In the genomic region with DNA sequence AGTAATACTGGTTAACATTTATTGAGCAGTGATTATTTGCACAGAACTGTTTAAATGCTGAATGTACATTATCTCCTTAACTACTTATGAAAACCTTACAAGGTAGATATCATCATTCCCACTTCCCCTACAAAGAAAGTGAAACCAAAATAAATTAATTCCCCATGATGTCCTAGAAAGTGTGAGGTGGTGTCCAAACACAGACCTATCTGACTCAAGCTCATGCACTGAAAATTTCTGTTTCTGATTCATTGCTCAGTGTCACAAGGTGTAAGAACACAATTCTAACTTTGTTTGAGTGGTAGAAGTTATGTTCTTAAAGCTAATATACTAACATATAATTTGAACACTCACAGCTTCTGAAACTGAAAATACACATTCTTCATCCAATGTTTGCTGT, we compare ENCODE assay signal across 1 cellular context.
A peak's percentile ranks its signal among the peaks of the same experiment; 100 is the strongest.
TF ChIP-seq lines count a peak whose summit lies in the region.

No MANE protein-coding gene starts in this region.

TF ChIP-seq in GM12878, 131 proteins besides CTCF, POLR2A, EP300 and RAD21 (continued from another document and continues in another):
- TF ChIP-seq, protein P1, sequence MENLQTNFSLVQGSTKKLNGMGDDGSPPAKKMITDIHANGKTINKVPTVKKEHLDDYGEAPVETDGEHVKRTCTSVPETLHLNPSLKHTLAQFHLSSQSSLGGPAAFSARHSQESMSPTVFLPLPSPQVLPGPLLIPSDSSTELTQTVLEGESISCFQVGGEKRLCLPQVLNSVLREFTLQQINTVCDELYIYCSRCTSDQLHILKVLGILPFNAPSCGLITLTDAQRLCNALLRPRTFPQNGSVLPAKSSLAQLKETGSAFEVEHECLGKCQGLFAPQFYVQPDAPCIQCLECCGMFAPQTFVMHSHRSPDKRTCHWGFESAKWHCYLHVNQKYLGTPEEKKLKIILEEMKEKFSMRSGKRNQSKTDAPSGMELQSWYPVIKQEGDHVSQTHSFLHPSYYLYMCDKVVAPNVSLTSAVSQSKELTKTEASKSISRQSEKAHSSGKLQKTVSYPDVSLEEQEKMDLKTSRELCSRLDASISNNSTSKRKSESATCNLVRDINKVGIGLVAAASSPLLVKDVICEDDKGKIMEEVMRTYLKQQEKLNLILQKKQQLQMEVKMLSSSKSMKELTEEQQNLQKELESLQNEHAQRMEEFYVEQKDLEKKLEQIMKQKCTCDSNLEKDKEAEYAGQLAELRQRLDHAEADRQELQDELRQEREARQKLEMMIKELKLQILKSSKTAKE (IDR thresholded peaks at IDR 0.05; ENCODE audit: low read depth, poor library complexity, severe bottlenecking): peak; percentile 31
- TF ChIP-seq HCFC1 (IDR thresholded peaks at IDR 0.05; ENCODE audit: low read length) (no peak), RELA (IDR thresholded peaks at IDR 0.05; ENCODE audit: borderline replicate concordance, partially characterized antibody) (no peak), GABPA (IDR thresholded peaks at IDR 0.05; ENCODE audit: low read depth) (no peak), CBFB (IDR thresholded peaks at IDR 0.05; ENCODE audit: low read depth) (no peak), CBX5 (IDR thresholded peaks at IDR 0.05; ENCODE audit: low read depth) (no peak), ZSCAN29 (IDR thresholded peaks at IDR 0.05) (no peak), NFIC (IDR thresholded peaks at IDR 0.05; ENCODE audit: low read depth, low read length) (peak; percentile 34; the same call in 1 of the 2 replicates), SMC3 (IDR thresholded peaks at IDR 0.05; ENCODE audit: borderline replicate concordance, low read length) (no peak), SRF (IDR thresholded peaks at IDR 0.05; ENCODE audit: low read depth in 2 of 2, low read length in 2 of 2) (no peak), MAX (IDR thresholded peaks at IDR 0.05; ENCODE audit: low read depth, low read length) (no peak), SIX5 (IDR thresholded peaks at IDR 0.05; ENCODE audit: low read depth, low read length, severe bottlenecking) (no peak), RAD51 (IDR thresholded peaks at IDR 0.05) (no peak), NR2C2 (IDR thresholded peaks at IDR 0.05; ENCODE audit: borderline replicate concordance, control insufficient read depth, insufficient read length, low read depth) (no peak), EZH2 (IDR thresholded peaks at IDR 0.05; ENCODE audit: borderline replicate concordance, control insufficient read depth, low read depth, low read length) (no peak), ZNF274 (IDR thresholded peaks at IDR 0.05; ENCODE audit: insufficient read depth, insufficient read length) (no peak), CREM (IDR thresholded peaks at IDR 0.05; ENCODE audit: low read depth) (peak; percentile 22; the same call in 1 of the 2 replicates), SMAD1 (IDR thresholded peaks at IDR 0.05; ENCODE audit: low read depth, partially characterized antibody) (peak; percentile 33), JUNB (IDR thresholded peaks at IDR 0.05) (peak; percentile 36; the same call in 1 of the 2 replicates), SREBF1 (IDR thresholded peaks at IDR 0.05; ENCODE audit: low read length) (no peak), ZZZ3 (IDR thresholded peaks at IDR 0.05; ENCODE audit: control insufficient read depth, insufficient read length, low read depth) (no peak), MEF2A (IDR thresholded peaks at IDR 0.05; ENCODE audit: insufficient read depth, low read depth, low read length) (no peak), MLLT1 (IDR thresholded peaks at IDR 0.05) (0 out of 2 replicates have a peak, but pooled peaks have one; percentile 8), ZBTB11 (CRISPR knock-in tag; IDR thresholded peaks at IDR 0.05) (no peak), EED (IDR thresholded peaks at IDR 0.05; ENCODE audit: low read depth) (peak; percentile 69), FOXM1 (IDR thresholded peaks at IDR 0.05; ENCODE audit: low read depth, low read length) (no peak), ZBTB4 (CRISPR knock-in tag; IDR thresholded peaks at IDR 0.05) (no peak), ESRRA (IDR thresholded peaks at IDR 0.05; ENCODE audit: low read length) (no peak), POLR2AphosphoS5 (IDR thresholded peaks at IDR 0.05; ENCODE audit: low read length) (no peak), SREBF2 (IDR thresholded peaks at IDR 0.05; ENCODE audit: low read length) (no peak), HDAC2 (IDR thresholded peaks at IDR 0.05) (no peak), RFX5 (IDR thresholded peaks at IDR 0.05; ENCODE audit: low read depth, low read length) (no peak)
- TF ChIP-seq, protein P2, sequence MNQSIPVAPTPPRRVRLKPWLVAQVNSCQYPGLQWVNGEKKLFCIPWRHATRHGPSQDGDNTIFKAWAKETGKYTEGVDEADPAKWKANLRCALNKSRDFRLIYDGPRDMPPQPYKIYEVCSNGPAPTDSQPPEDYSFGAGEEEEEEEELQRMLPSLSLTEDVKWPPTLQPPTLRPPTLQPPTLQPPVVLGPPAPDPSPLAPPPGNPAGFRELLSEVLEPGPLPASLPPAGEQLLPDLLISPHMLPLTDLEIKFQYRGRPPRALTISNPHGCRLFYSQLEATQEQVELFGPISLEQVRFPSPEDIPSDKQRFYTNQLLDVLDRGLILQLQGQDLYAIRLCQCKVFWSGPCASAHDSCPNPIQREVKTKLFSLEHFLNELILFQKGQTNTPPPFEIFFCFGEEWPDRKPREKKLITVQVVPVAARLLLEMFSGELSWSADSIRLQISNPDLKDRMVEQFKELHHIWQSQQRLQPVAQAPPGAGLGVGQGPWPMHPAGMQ (IDR thresholded peaks at IDR 0.05; ENCODE audit: borderline replicate concordance): no peak
- TF ChIP-seq, protein P3, sequence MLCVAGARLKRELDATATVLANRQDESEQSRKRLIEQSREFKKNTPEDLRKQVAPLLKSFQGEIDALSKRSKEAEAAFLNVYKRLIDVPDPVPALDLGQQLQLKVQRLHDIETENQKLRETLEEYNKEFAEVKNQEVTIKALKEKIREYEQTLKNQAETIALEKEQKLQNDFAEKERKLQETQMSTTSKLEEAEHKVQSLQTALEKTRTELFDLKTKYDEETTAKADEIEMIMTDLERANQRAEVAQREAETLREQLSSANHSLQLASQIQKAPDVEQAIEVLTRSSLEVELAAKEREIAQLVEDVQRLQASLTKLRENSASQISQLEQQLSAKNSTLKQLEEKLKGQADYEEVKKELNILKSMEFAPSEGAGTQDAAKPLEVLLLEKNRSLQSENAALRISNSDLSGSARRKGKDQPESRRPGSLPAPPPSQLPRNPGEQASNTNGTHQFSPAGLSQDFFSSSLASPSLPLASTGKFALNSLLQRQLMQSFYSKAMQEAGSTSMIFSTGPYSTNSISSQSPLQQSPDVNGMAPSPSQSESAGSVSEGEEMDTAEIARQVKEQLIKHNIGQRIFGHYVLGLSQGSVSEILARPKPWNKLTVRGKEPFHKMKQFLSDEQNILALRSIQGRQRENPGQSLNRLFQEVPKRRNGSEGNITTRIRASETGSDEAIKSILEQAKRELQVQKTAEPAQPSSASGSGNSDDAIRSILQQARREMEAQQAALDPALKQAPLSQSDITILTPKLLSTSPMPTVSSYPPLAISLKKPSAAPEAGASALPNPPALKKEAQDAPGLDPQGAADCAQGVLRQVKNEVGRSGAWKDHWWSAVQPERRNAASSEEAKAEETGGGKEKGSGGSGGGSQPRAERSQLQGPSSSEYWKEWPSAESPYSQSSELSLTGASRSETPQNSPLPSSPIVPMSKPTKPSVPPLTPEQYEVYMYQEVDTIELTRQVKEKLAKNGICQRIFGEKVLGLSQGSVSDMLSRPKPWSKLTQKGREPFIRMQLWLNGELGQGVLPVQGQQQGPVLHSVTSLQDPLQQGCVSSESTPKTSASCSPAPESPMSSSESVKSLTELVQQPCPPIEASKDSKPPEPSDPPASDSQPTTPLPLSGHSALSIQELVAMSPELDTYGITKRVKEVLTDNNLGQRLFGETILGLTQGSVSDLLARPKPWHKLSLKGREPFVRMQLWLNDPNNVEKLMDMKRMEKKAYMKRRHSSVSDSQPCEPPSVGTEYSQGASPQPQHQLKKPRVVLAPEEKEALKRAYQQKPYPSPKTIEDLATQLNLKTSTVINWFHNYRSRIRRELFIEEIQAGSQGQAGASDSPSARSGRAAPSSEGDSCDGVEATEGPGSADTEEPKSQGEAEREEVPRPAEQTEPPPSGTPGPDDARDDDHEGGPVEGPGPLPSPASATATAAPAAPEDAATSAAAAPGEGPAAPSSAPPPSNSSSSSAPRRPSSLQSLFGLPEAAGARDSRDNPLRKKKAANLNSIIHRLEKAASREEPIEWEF (IDR thresholded peaks at IDR 0.05; ENCODE audit: insufficient replicate concordance, low read depth, low read length): no peak
- TF ChIP-seq, protein P4, sequence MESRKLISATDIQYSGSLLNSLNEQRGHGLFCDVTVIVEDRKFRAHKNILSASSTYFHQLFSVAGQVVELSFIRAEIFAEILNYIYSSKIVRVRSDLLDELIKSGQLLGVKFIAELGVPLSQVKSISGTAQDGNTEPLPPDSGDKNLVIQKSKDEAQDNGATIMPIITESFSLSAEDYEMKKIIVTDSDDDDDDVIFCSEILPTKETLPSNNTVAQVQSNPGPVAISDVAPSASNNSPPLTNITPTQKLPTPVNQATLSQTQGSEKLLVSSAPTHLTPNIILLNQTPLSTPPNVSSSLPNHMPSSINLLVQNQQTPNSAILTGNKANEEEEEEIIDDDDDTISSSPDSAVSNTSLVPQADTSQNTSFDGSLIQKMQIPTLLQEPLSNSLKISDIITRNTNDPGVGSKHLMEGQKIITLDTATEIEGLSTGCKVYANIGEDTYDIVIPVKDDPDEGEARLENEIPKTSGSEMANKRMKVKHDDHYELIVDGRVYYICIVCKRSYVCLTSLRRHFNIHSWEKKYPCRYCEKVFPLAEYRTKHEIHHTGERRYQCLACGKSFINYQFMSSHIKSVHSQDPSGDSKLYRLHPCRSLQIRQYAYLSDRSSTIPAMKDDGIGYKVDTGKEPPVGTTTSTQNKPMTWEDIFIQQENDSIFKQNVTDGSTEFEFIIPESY (IDR thresholded peaks at IDR 0.05): no peak
